1 cellular context compared by ENCODE assay signal in the genomic region with DNA sequence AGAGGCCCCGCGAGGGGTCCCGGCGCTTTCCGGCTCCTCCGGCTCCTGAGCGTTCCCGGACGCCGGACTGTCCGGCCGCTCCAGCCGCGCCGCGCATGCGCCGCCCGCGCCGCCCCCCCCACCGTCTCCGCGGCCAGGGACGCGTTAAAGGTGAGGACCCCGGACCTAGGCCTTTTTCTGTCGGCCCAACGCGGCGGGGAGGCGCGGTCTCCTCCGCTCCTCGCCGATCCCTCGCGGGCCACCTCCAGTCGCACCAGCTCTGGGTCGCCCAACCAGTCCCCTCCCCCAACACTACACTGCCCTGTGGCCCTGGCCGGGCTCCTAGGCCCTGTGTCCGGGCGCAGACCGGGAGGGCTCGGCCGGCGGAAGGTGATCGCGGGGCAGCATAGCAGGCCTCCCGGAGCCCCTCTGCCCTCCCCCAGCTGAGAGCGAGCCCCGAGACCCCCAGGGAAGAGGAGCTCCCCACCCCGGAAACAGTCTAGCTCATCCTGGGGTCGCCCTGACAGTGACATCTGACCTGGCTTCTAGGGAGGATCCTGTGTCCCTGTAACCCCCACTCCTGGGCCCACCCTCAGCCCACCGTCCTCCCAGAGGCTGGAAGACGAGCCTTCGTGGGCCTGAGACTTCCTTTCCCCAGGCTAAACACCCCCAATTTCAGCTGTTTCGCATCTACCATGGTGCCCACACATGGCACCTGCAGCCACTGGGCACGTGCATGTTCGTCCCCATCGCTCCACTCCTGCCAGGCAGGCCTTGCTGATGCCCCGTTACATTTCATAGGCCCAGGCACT.
TF ChIP-seq lines count a peak whose summit lies in the region.

No MANE protein-coding gene starts in this region.

TF ChIP-seq in neural cell, 6 proteins besides CTCF, POLR2A, EP300 and RAD21 (continued from another document):
- TF ChIP-seq, protein P1, sequence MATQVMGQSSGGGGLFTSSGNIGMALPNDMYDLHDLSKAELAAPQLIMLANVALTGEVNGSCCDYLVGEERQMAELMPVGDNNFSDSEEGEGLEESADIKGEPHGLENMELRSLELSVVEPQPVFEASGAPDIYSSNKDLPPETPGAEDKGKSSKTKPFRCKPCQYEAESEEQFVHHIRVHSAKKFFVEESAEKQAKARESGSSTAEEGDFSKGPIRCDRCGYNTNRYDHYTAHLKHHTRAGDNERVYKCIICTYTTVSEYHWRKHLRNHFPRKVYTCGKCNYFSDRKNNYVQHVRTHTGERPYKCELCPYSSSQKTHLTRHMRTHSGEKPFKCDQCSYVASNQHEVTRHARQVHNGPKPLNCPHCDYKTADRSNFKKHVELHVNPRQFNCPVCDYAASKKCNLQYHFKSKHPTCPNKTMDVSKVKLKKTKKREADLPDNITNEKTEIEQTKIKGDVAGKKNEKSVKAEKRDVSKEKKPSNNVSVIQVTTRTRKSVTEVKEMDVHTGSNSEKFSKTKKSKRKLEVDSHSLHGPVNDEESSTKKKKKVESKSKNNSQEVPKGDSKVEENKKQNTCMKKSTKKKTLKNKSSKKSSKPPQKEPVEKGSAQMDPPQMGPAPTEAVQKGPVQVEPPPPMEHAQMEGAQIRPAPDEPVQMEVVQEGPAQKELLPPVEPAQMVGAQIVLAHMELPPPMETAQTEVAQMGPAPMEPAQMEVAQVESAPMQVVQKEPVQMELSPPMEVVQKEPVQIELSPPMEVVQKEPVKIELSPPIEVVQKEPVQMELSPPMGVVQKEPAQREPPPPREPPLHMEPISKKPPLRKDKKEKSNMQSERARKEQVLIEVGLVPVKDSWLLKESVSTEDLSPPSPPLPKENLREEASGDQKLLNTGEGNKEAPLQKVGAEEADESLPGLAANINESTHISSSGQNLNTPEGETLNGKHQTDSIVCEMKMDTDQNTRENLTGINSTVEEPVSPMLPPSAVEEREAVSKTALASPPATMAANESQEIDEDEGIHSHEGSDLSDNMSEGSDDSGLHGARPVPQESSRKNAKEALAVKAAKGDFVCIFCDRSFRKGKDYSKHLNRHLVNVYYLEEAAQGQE (IDR thresholded peaks at IDR 0.05; ENCODE audit: borderline replicate concordance) = no peak
- TF ChIP-seq MXI1 (conservative IDR thresholded peaks at IDR 0.05; ENCODE audit: poor library complexity, severe bottlenecking) (peak; percentile 38), POLR2AphosphoS5 (IDR thresholded peaks at IDR 0.05) (peak; percentile 70)
